Comparison of ENCODE assay signal across 9 cellular contexts in the genomic region with DNA sequence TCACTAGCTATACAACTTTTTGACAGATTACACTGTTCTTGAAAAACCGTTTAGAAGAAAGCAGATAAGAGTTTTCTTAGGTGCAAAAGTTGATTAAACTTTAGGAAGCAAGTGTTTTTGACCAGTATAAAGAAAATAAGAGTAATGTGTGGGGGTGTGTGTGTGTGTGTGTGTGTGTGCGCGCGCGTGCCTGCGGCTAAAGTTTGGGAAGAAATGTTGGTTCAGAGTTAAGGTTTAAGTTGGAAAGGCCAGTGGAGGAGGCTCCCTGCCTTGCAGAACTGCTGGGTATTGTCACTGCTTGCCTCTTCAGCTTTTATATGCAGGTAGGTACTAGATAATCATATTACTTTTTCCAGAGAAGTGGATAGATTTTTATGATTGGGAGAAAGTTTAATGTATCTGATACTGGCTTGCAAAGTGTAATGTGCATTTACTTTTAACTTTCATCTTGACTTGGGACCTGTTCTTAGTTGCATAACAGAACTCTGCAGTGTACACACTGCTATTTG. TPM values are rescaled to one million over a fixed set of nuclear protein-coding genes. Genes with fewer than 3 reads are reported as not detected.
DNase-seq lines count a peak whose midpoint lies in the region; ATAC-seq lines count a peak whose summit lies in the region.
"Had no signal": no experiment of that assay in that cellular context is flagged by ENCODE, and none has a peak within 500 bp of the region (broad histone marks: within the 10 kb centered on the region; RNA-seq: fewer than 3 reads in every experiment).

No MANE protein-coding gene starts in this region.

- peak overlapping the region; percentile 89 for H3K4me3 ChIP-seq in iPS-18a (ENCODE audit: low read length)
- H3K4me3 ChIP-seq in subcutaneous abdominal adipose tissue (ENCODE audit: low read depth in 1 of 5, low read length in 5 of 5), result peak overlapping the region; percentile 76 to 98 (median 87)

- H3K9ac ChIP-seq in iPS-18a (ENCODE audit: low read length) (no peak overlapping the region), subcutaneous abdominal adipose tissue (ENCODE audit: low read length in 5 of 5) (peak overlapping the region; percentile 75 to 89 (median 85))

- DNase-seq in DMS53 (lab: John Stamatoyannopoulos, UW) (peak; percentile 14), DMS53 treated with DMSO at 0.1 percent for 48 hours (lab: John Stamatoyannopoulos, UW; ENCODE audit: unreplicated experiment) (no peak), pons (ENCODE audit: low spot score) (no peak)
- DNase-seq in activated CD4-positive, alpha-beta memory T cell treated with anti-CD3 and anti-CD28 coated beads, Interleukin-2, amount 10 ng/mL, durations not matched to agents 7 days and 5 days, result no peak

- H3K27ac ChIP-seq in iPS-18a (ENCODE audit: low read length) (no peak overlapping the region), subcutaneous abdominal adipose tissue (ENCODE audit: low read depth, low read length) (peak overlapping the region; percentile 81)
- H3K27ac ChIP-seq: 22Rv1 had no signal

- POLR2A ChIA-PET in activated CD4-positive, alpha-beta memory T cell treated with anti-CD3 and anti-CD28 coated beads, Interleukin-2, amount 10 ng/mL, durations not matched to agents 7 days and 5 days (lab: Charles Lee), result interaction anchor here (0.9 to 4.0 kb wide), 14 partner anchors 10 to 1056 kb away, joined by 3 to 51 read pairs (median 14); no protein-coding TSS in a partner anchor

- H3K4me1 Mint-ChIP-seq in activated CD4-positive, alpha-beta memory T cell treated with anti-CD3 and anti-CD28 coated beads, Interleukin-2, amount 10 ng/mL, durations not matched to agents 7 days and 5 days, result peaks cover 39% of the 10 kb centered on the region

- H3K27me3 ChIP-seq in iPS-18a (ENCODE audit: control insufficient read depth, insufficient read depth, low read length) (peaks cover 39% of the 10 kb centered on the region), subcutaneous abdominal adipose tissue (ENCODE audit: control insufficient read depth in 5 of 5, insufficient read depth in 4 of 5, low read length in 5 of 5) (no peaks in the 10 kb centered on the region)

- H3K27ac Mint-ChIP-seq in activated CD4-positive, alpha-beta memory T cell treated with anti-CD3 and anti-CD28 coated beads, Interleukin-2, amount 10 ng/mL, durations not matched to agents 7 days and 5 days, result no peak overlapping the region

- no peaks in the 10 kb centered on the region for H3K9me3 Mint-ChIP-seq in activated CD4-positive, alpha-beta memory T cell treated with anti-CD3 and anti-CD28 coated beads, Interleukin-2, amount 10 ng/mL, durations not matched to agents 7 days and 5 days

- no peaks in the 10 kb centered on the region for H3K9me3 ChIP-seq in iPS-18a (ENCODE audit: control insufficient read depth, low read depth, low read length)
- peaks cover 0 to 7% (median 0%) of the 10 kb centered on the region in 5 donors for H3K9me3 ChIP-seq in subcutaneous abdominal adipose tissue (ENCODE audit: control insufficient read depth in 5 of 5, low read length in 5 of 5)

- H3K36me3 Mint-ChIP-seq in activated CD4-positive, alpha-beta memory T cell treated with anti-CD3 and anti-CD28 coated beads, Interleukin-2, amount 10 ng/mL, durations not matched to agents 7 days and 5 days (ENCODE audit: low read depth), result peaks cover 39% of the 10 kb centered on the region

- H3K36me3 ChIP-seq in iPS-18a (ENCODE audit: control insufficient read depth, low read depth, low read length) (no peaks in the 10 kb centered on the region), subcutaneous abdominal adipose tissue (ENCODE audit: control insufficient read depth in 5 of 5, insufficient read depth in 5 of 5, low read length in 5 of 5) (peaks cover 0 to 4% (median 3%) of the 10 kb centered on the region in 5 donors)

- ATAC-seq in HG03175 (IDR thresholded peaks at IDR 0.05; ENCODE audit: unreplicated experiment) (no peak), GM18511 (IDR thresholded peaks at IDR 0.05; ENCODE audit: unreplicated experiment) (no peak)

- CTCF ChIA-PET in activated CD4-positive, alpha-beta memory T cell treated with anti-CD3 and anti-CD28 coated beads, Interleukin-2, amount 10 ng/mL, durations not matched to agents 7 days and 5 days (lab: Charles Lee), result interaction anchor here (0.6 to 2.7 kb wide), 10 partner anchors 22 to 1050 kb away, joined by 3 to 33 read pairs (median 5); no protein-coding TSS in a partner anchor

- no peaks in the 10 kb centered on the region for H3K27me3 Mint-ChIP-seq in activated CD4-positive, alpha-beta memory T cell treated with anti-CD3 and anti-CD28 coated beads, Interleukin-2, amount 10 ng/mL, durations not matched to agents 7 days and 5 days

- H3K4me1 ChIP-seq in iPS-18a (ENCODE audit: control insufficient read depth, low read depth, low read length) (peaks cover 21% of the 10 kb centered on the region), subcutaneous abdominal adipose tissue (ENCODE audit: control insufficient read depth in 5 of 5, insufficient read depth in 5 of 5, low read length in 5 of 5) (peaks cover 0 to 55% (median 49%) of the 10 kb centered on the region in 5 donors)

- peak overlapping the region; percentile 85 for H3K4me3 Mint-ChIP-seq in activated CD4-positive, alpha-beta memory T cell treated with anti-CD3 and anti-CD28 coated beads, Interleukin-2, amount 10 ng/mL, durations not matched to agents 7 days and 5 days

RNA-seq across cellular contexts. Expression of gene PIK3R1, which starts 2.0 kb away (rescaled TPM):
- total RNA-seq in activated CD4-positive, alpha-beta memory T cell treated with anti-CD3 and anti-CD28 coated beads, Interleukin-2, amount 10 ng/mL, durations not matched to agents 7 days and 5 days, result 10 to 100 TPM; 83.1 to 86.4 TPM
